Comparison of ENCODE assay signal across 8 cellular contexts in the genomic region with DNA sequence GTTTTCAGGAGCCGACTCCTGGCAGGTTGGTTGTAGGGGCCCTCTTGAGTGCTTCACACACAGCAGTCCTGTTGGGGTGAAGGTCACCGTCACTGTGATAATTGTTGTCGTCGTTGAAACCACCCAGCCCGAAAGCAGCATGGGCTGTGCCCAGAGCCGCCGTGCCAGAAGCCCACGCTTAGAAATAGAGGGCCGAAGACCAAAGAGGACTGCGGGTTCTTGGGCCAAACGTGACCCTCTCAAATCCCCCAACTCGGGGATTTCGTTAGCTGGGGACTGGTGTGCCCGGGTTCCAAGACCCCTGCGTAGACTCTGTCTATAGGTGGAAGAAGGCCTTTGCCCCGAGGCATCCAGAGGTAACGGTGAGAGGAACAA. TPM values are rescaled to one million over a fixed set of nuclear protein-coding genes. Genes with fewer than 3 reads are reported as not detected.
DNase-seq lines count a peak whose midpoint lies in the region; ATAC-seq and TF ChIP-seq lines count a peak whose summit lies in the region.

No MANE protein-coding gene starts in this region.

- H3K27ac ChIP-seq in right cardiac atrium (ENCODE audit: low read length), result peak overlapping the region; percentile 97
- peak overlapping the region; percentile 92 to 96 for H3K27ac ChIP-seq in uterus

- H3K27me3 Mint-ChIP-seq in chondrocyte (ENCODE audit: low read depth), result peaks cover 15% of the 10 kb centered on the region
- H3K27me3 Mint-ChIP-seq in naive B cell, result peaks cover 25 to 62% (median 37%) of the 10 kb centered on the region in 3 donors

- TF ChIP-seq CTCF in chondrocyte (IDR thresholded peaks at IDR 0.05), result no peak
- TF ChIP-seq CTCF in uterus (IDR thresholded peaks at IDR 0.05), result no peak
- TF ChIP-seq CTCF in lower leg skin (IDR thresholded peaks at IDR 0.05), result no peak

- H3K9me3 ChIP-seq in right cardiac atrium (ENCODE audit: control insufficient read depth, low read length), result no peaks in the 10 kb centered on the region
- no peaks in the 10 kb centered on the region for H3K9me3 ChIP-seq in uterus

- ATAC-seq in right cardiac atrium (peak in 1 of 2 donors; percentile 2), left cardiac atrium (no peak), naive B cell (ENCODE audit: low read depth in 2 of 2) (no peak), GM18868 (IDR thresholded peaks at IDR 0.05; ENCODE audit: unreplicated experiment) (no peak)

- DNase-seq in right cardiac atrium (no peak), left cardiac atrium (no peak), chondrocyte (ENCODE audit: low spot score) (no peak), naive B cell (no peak), uterus (no peak), lower leg skin (ENCODE audit: low spot score in 2 of 2) (no peak), iPS-NIHi7 (ENCODE audit: extremely low spot score) (no peak)

- H3K36me3 ChIP-seq in uterus, result no peaks in the 10 kb centered on the region

- 45% methylated on average over 17 of the region's 17 CpGs for WGBS in right cardiac atrium
- 59 to 66% methylated on average over 17 of the region's 17 CpGs for WGBS in lower leg skin, 2 donors

- TF ChIP-seq POLR2A in uterus (IDR thresholded peaks at IDR 0.05), result no peak
- TF ChIP-seq POLR2A in lower leg skin (IDR thresholded peaks at IDR 0.05), result no peak

- intact Hi-C loops in right cardiac atrium (cut with DNase I), result loop anchor here in 2 of 4 donors (5.0 to 10.0 kb wide), 3 partner anchors 215 to 415 kb away; no protein-coding TSS in a partner anchor
- intact Hi-C loops in left cardiac atrium (cut with DNase I), result loop anchor here in 1 of 2 donors (10.0 kb wide), 1 partner anchor 655 kb away; no protein-coding TSS in a partner anchor
- intact Hi-C loops in uterus (cut with DNase I; ENCODE audit: low total_unique reads), result no loop called here
- intact Hi-C loops in lower leg skin (cut with DNase I; ENCODE audit: low total_unique reads), result no loop called here

- peaks cover 1% of the 10 kb centered on the region for H3K36me3 Mint-ChIP-seq in chondrocyte (ENCODE audit: low read depth)
- H3K36me3 Mint-ChIP-seq in naive B cell, result no peaks in the 10 kb centered on the region

- H3K4me3 Mint-ChIP-seq in chondrocyte (ENCODE audit: unreplicated experiment), result peak overlapping the region; percentile 84
- peak overlapping the region; percentile 77 to 93 (median 90) for H3K4me3 Mint-ChIP-seq in naive B cell

- H3K27me3 ChIP-seq in right cardiac atrium (ENCODE audit: control insufficient read depth, insufficient read depth), result no peaks in the 10 kb centered on the region
- no peaks in the 10 kb centered on the region for H3K27me3 ChIP-seq in uterus

- H3K4me3 ChIP-seq in right cardiac atrium (ENCODE audit: low read length) (peak overlapping the region; percentile 68), uterus (peak overlapping the region in 1 of 2 donors; percentile 59), lower leg skin (ENCODE audit: low read depth, poor library complexity, severe bottlenecking) (no peak overlapping the region)

- H3K4me1 Mint-ChIP-seq in chondrocyte (ENCODE audit: low read depth) (peaks cover 7% of the 10 kb centered on the region), naive B cell (peaks cover 6 to 11% (median 10%) of the 10 kb centered on the region in 3 donors)

- H3K4me1 ChIP-seq in right cardiac atrium (ENCODE audit: control insufficient read depth, insufficient read depth, low read length), result peaks cover 2% of the 10 kb centered on the region
- H3K4me1 ChIP-seq in uterus, result no peaks in the 10 kb centered on the region

- H3K27ac Mint-ChIP-seq in chondrocyte (ENCODE audit: unreplicated experiment), result no peak overlapping the region
- peak overlapping the region in 2 of 6 donors; percentile 5 to 70 for H3K27ac Mint-ChIP-seq in naive B cell

- H3K9me3 Mint-ChIP-seq in chondrocyte (ENCODE audit: low read depth), result peaks cover 5% of the 10 kb centered on the region
- peaks cover 0 to 6% (median 3%) of the 10 kb centered on the region in 7 donors for H3K9me3 Mint-ChIP-seq in naive B cell

RNA-seq across cellular contexts. Expression of gene ADAMTS17, which starts 7.5 kb away (rescaled TPM):
- total RNA-seq in right cardiac atrium, result 1 to 10 TPM; 2.4 to 6.5 (median 3.5) TPM
- 1.2 TPM for polyA plus RNA-seq in right cardiac atrium
- 1 to 10 TPM; 3.2 to 6.3 TPM for total RNA-seq in left cardiac atrium
- 3.4 to 3.9 TPM (median 3.4 TPM) in 3 replicates for total RNA-seq in chondrocyte
- polyA plus RNA-seq in naive B cell (ENCODE audit: low read depth in 6 of 6), result not detected
- total RNA-seq in uterus, result 10 to 100 TPM in 1 of 4 donors, 1 to 10 TPM in 2, not detected in 1; 3.1 to 17.1 (median 8.1) TPM
- 1 to 10 TPM; 3.5 to 7.8 (median 3.9) TPM for total RNA-seq in lower leg skin
